ENCODE assay signal across 9 cellular contexts in genomic region chr9:97529363-97530076, GRCh38. TPM values are rescaled to one million over a fixed set of nuclear protein-coding genes. Genes with fewer than 3 reads are reported as not detected.
A peak's percentile ranks its signal among the peaks of the same experiment; 100 is the strongest.
DNase-seq lines count a peak whose midpoint lies in the region; ATAC-seq, FAIRE-seq and TF ChIP-seq lines count a peak whose summit lies in the region.
"Had no signal": no experiment of that assay in that cellular context is flagged by ENCODE, and none has a peak within 500 bp of the region (broad histone marks: within the 10 kb centered on the region; RNA-seq: fewer than 3 reads in every experiment).

No MANE protein-coding gene starts in this region.

- no peak for DNase-seq in natural killer cell treated with Interleukin-12 subunit alpha and Interleukin-12 subunit beta and Interleukin-15 and Interleukin-18, amount 100 ng/mL, for 72 hours (ENCODE audit: low spot score)
- DNase-seq in natural killer cell (no peak), K562 (ENCODE audit: extremely low read depth in 1 of 4, low spot score in 3 of 4) (peak in 1 of 4 experiments; percentile 22), retinal pigment epithelial cell (ENCODE audit: low read depth) (peak; percentile 4), DMS114 treated with DMSO at 0.1 percent for 48 hours (lab: John Stamatoyannopoulos, UW; ENCODE audit: unreplicated experiment) (no peak), germinal center (ENCODE audit: low spot score) (no peak)
- no peak for DNase-seq in stimulated activated CD8-positive, alpha-beta memory T cell treated with anti-CD3 and anti-CD28 coated beads, Interleukin-4, amount 100 ng/mL, for 48 hours
- DNase-seq: naive B cell had no signal

- POLR2A ChIA-PET in K562 (lab: Yijun Ruan, JAX): interaction anchor here (1.0 to 1.5 kb wide), 2 partner anchors 11 to 19 kb away, joined by 4 to 7 read pairs; no protein-coding TSS in a partner anchor

- TF ChIP-seq EP300 in K562 (IDR thresholded peaks at IDR 0.05; ENCODE audit: low read length): no peak

- H3K27ac ChIP-seq in K562 (ENCODE audit: extremely low read depth, low read depth, low read length): 0 out of 3 replicates have a peak overlapping the region, but pooled peaks have one; percentile 29

- H3K79me2 ChIP-seq in K562 (ENCODE audit: control insufficient read depth, insufficient read depth, low read length): no peaks in the 10 kb centered on the region

- H3K36me3 Mint-ChIP-seq in natural killer cell treated with Interleukin-12 subunit alpha and Interleukin-12 subunit beta and Interleukin-15 and Interleukin-18, amount 100 ng/mL, for 72 hours: no peaks in the 10 kb centered on the region
- no peaks in the 10 kb centered on the region for H3K36me3 Mint-ChIP-seq in natural killer cell
- H3K36me3 Mint-ChIP-seq: naive B cell had no signal

- no peaks in the 10 kb centered on the region for H3K27me3 ChIP-seq in K562 (ENCODE audit: control insufficient read depth in 2 of 2, insufficient read depth in 2 of 2, low read length in 2 of 2)

- intact Hi-C loops in natural killer cell (cut with micrococcal nuclease): no loop called here
- intact Hi-C loops in K562 (cut with micrococcal nuclease): no loop called here

- WGBS in K562 (ENCODE audit: insufficient coverage, low coverage, missing lambda C conversion rate): 44% methylated on average over 11 of the region's 11 CpGs

- peak overlapping the region in 1 of 2 donors; percentile 38 for H3K27ac Mint-ChIP-seq in natural killer cell treated with Interleukin-12 subunit alpha and Interleukin-12 subunit beta and Interleukin-15 and Interleukin-18, amount 100 ng/mL, for 72 hours
- no peak overlapping the region for H3K27ac Mint-ChIP-seq in natural killer cell
- H3K27ac Mint-ChIP-seq: naive B cell had no signal

- H3K4me1 Mint-ChIP-seq in natural killer cell treated with Interleukin-12 subunit alpha and Interleukin-12 subunit beta and Interleukin-15 and Interleukin-18, amount 100 ng/mL, for 72 hours (ENCODE audit: low read depth in 2 of 2): peaks cover 0 to 10% of the 10 kb centered on the region in 2 donors
- H3K4me1 Mint-ChIP-seq in natural killer cell: no peaks in the 10 kb centered on the region
- H3K4me1 Mint-ChIP-seq: naive B cell had no signal

- no peak overlapping the region for H3K4me2 ChIP-seq in K562 (ENCODE audit: insufficient read depth, low read length)

- FAIRE-seq in K562 (lab: Jason Lieb, UNC): no peak

- no peak overlapping the region for H2AFZ ChIP-seq in K562 (ENCODE audit: low read depth, low read length)

- TF ChIP-seq RAD21 in K562 (CRISPR knock-in tag; conservative IDR thresholded peaks at IDR 0.05 in 1 of 2, IDR thresholded peaks at IDR 0.05 in 1 of 2): no peak

- H3K9ac ChIP-seq in K562 (ENCODE audit: insufficient read depth in 1 of 2, low read depth in 2 of 2, low read length in 2 of 2): no peak overlapping the region

- H3K9me3 ChIP-seq in K562 (replicated peaks; ENCODE audit: control insufficient read depth, insufficient read depth, low read depth, low read length): no peaks in the 10 kb centered on the region

- no peak overlapping the region for H3K4me3 ChIP-seq in K562
- no peak overlapping the region for H3K4me3 ChIP-seq in retinal pigment epithelial cell (ENCODE audit: low read length)

- H3K4me3 Mint-ChIP-seq in natural killer cell treated with Interleukin-12 subunit alpha and Interleukin-12 subunit beta and Interleukin-15 and Interleukin-18, amount 100 ng/mL, for 72 hours: peak overlapping the region; percentile 47
- H3K4me3 Mint-ChIP-seq in natural killer cell: no peak overlapping the region

- no peaks in the 10 kb centered on the region for H3K9me3 Mint-ChIP-seq in natural killer cell treated with Interleukin-12 subunit alpha and Interleukin-12 subunit beta and Interleukin-15 and Interleukin-18, amount 100 ng/mL, for 72 hours
- no peaks in the 10 kb centered on the region for H3K9me3 Mint-ChIP-seq in natural killer cell

- peaks cover 83% of the 10 kb centered on the region for H3K36me3 ChIP-seq in K562 (ENCODE audit: control insufficient read depth, insufficient read depth, low read length)

- no peak for TF ChIP-seq POLR2A in K562 (conservative IDR thresholded peaks at IDR 0.05)

- H3K4me1 ChIP-seq in K562 (replicated peaks in 1 of 2; ENCODE audit: control insufficient read depth in 2 of 2, insufficient read depth in 2 of 2, low read length in 2 of 2): no peaks in the 10 kb centered on the region

- CTCF ChIA-PET in K562 (lab: Yijun Ruan, JAX; ENCODE audit: low intra/inter-chr PET ratio): no interaction called here

- ATAC-seq in natural killer cell treated with Interleukin-12 subunit alpha and Interleukin-12 subunit beta and Interleukin-15 and Interleukin-18, amount 100 ng/mL, for 72 hours: peak in 1 of 2 donors; percentile 90
- ATAC-seq in natural killer cell (no peak), HG03066 (IDR thresholded peaks at IDR 0.05; ENCODE audit: low read depth, unreplicated experiment) (peak; percentile 55), K562 (peak; percentile 71)

- in situ Hi-C loops in K562 (cut with MboI): no loop called here

- H3K9me1 ChIP-seq in K562 (ENCODE audit: control insufficient read depth, insufficient read depth, low read length): no peaks in the 10 kb centered on the region

- H4K20me1 ChIP-seq in K562 (replicated peaks; ENCODE audit: control insufficient read depth, insufficient read depth, low read length): 0 out of 2 replicates have a peak, but pooled peaks cover 5% of the 10 kb centered on the region

- BruUV-seq in K562 (replicated peaks; lab: Mats Ljungman, UMichigan): no TSS peak

- peaks cover 5 to 9% of the 10 kb centered on the region in 2 donors for H3K27me3 Mint-ChIP-seq in natural killer cell treated with Interleukin-12 subunit alpha and Interleukin-12 subunit beta and Interleukin-15 and Interleukin-18, amount 100 ng/mL, for 72 hours
- peaks cover 10 to 16% of the 10 kb centered on the region in 2 donors for H3K27me3 Mint-ChIP-seq in natural killer cell (ENCODE audit: low read depth in 2 of 2)

- TF ChIP-seq CTCF in natural killer cell (IDR thresholded peaks at IDR 0.05) (no peak), K562 (IDR thresholded peaks at IDR 0.05 in 2 of 3, conservative IDR thresholded peaks at IDR 0.05 in 1 of 3; ENCODE audit: insufficient read depth in 2 of 3, low read depth in 1 of 3, low read length in 3 of 3) (no peak), retinal pigment epithelial cell (conservative IDR thresholded peaks at IDR 0.05; ENCODE audit: low read depth, low read length) (no peak)

TF ChIP-seq in K562, 482 proteins besides CTCF, POLR2A, EP300 and RAD21 (continues in another document):
- TF ChIP-seq NRF1 (conservative IDR thresholded peaks at IDR 0.05 in 1 of 2, IDR thresholded peaks at IDR 0.05 in 1 of 2) (no peak), C11orf30 (IDR thresholded peaks at IDR 0.05; ENCODE audit: low read depth) (peak; percentile 27; the same call in 1 of the 2 replicates), KDM5B (IDR thresholded peaks at IDR 0.05; ENCODE audit: insufficient replicate concordance, low read depth, low read length) (no peak), ZNF592 (IDR thresholded peaks at IDR 0.05) (0 out of 2 replicates have a peak, but pooled peaks have one; percentile 29), SMARCA5 (IDR thresholded peaks at IDR 0.05) (0 out of 2 replicates have a peak, but pooled peaks have one; percentile 59)

RNA-seq across cellular contexts. Expression of gene TMOD1, which starts 28.1 kb away (rescaled TPM):
- 1 to 10 TPM; 1.1 to 2.1 TPM for total RNA-seq in natural killer cell treated with Interleukin-12 subunit alpha and Interleukin-12 subunit beta and Interleukin-15 and Interleukin-18, amount 100 ng/mL, for 72 hours
- total RNA-seq in natural killer cell (1 to 10 TPM; 1.9 to 3.2 (median 2.0) TPM), K562 (2014; rRNA removed) (10.4 and 11.3 TPM in 2 replicates), K562 (2014; rRNA removed; fragmentation: Illumina TruSeq; extraction: Trizol) (16.4 and 17.8 TPM in 2 replicates), K562 (2015; rRNA removed; fragmentation: Illumina TruSeq; extraction: Trizol) (7.1 TPM in 2 replicates), K562 (2021) (29.3 and 34.7 TPM in 2 replicates)
- total RNA-seq in K562 (2011; cell fraction: chromatin; rRNA removed; ENCODE audit: low replicate concordance): 24.3 and 41.9 TPM in 2 replicates
- 11.5 and 13.8 TPM in 2 replicates for total RNA-seq in K562 (2011; cell fraction: nucleolus; rRNA removed)
- 19.4 and 22.3 TPM in 2 replicates for total RNA-seq in K562 (2011; cell fraction: nucleoplasm; rRNA removed)
- polyA plus RNA-seq in K562 (2011; rRNA removed) (6.7 and 11.4 TPM in 2 replicates), K562 (2014; fragmentation: Illumina TruSeq; extraction: Trizol) (38.5 and 41.2 TPM in 2 replicates), K562 (2014; fragmentation: Nextera tagmentation; extraction: Ambion mirVana) (10 to 100 TPM; 11.6 to 14.2 TPM), K562 (2014; rRNA removed) (15.5 and 16.7 TPM in 2 replicates)
- 5.6 and 9.8 TPM in 2 replicates for polyA plus RNA-seq in K562 (2011; cell fraction: cytosol; rRNA removed)
- polyA plus RNA-seq in K562 (2011; cell fraction: nucleus; rRNA removed): 14.9 and 18.0 TPM in 2 replicates
- polyA plus RNA-seq in K562 (2012): 22.1 and 24.1 TPM in 2 replicates
- polyA minus RNA-seq in K562 (2011; rRNA and poly(A)+ RNA removed): 12.1 and 12.2 TPM in 2 replicates
- polyA minus RNA-seq in K562 (2011; cell fraction: cytosol; rRNA and poly(A)+ RNA removed): 11.6 and 13.2 TPM in 2 replicates
- polyA minus RNA-seq in K562 (2011; cell fraction: nucleus; rRNA and poly(A)+ RNA removed): 4.0 and 8.1 TPM in 2 replicates

Comparison
In these comparisons a context has a peak if more than half of its experiments do, and no peak if none do; other contexts are left out.
1. ATAC-seq: peak in HG03066 (single experiment) and K562 (single experiment); none in natural killer cell (0 of 3).